In the genomic region with DNA sequence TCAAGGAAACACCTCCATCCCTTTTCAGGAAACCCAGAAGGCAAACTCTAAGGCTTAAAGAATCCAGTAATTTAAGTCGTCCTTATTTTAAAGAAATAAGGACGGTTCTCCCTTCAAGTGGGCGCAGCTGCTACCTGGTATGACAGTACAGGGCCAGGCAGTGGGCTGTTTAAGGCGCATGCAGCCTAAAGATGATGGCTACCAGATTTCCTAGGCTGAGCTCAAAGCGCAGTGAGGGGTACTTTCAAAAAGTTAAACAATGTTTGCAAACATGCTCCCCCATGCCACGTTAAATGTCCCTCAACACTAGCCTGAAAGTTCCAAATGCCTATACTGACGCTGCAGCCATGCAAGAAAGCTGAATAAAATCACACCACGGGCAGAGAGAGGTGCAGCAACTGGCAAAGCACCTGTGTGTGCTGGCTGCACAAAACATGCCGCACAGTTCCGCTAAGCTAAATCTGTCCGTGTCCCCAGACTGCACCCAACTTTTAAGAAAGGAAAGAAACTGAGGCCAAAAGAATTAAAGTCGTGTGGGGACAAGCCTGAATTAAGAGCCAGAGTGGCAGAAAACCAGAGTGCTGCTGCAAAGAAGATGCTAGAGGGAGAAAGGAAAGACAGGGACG, we compare ENCODE assay signal across 8 cellular contexts. TPM values are rescaled to one million over a fixed set of nuclear protein-coding genes. Genes with fewer than 3 reads are reported as not detected.
DNase-seq lines count a peak whose midpoint lies in the region; ATAC-seq and TF ChIP-seq lines count a peak whose summit lies in the region.

No MANE protein-coding gene starts in this region.

- H3K4me1 Mint-ChIP-seq in stimulated activated naive CD8-positive, alpha-beta T cell treated with anti-CD3 and anti-CD28 coated beads, Interleukin-15, Interleukin-2, amounts not matched to agents 100 ng/mL and 50 ng/mL, for 24 hours (ENCODE audit: low read depth), result peaks cover 59% of the 10 kb centered on the region

- H3K27me3 ChIP-seq in right lobe of liver, result no peaks in the 10 kb centered on the region
- no peaks in the 10 kb centered on the region for H3K27me3 ChIP-seq in testis

- H3K27me3 Mint-ChIP-seq in stimulated activated naive CD8-positive, alpha-beta T cell treated with anti-CD3 and anti-CD28 coated beads, Interleukin-15, Interleukin-2, amounts not matched to agents 100 ng/mL and 50 ng/mL, for 24 hours, result no peaks in the 10 kb centered on the region

- TF ChIP-seq POLR2A in right lobe of liver (IDR thresholded peaks at IDR 0.05) (no peak), testis (IDR thresholded peaks at IDR 0.05) (no peak)

- peak overlapping the region; percentile 96 for H3K27ac Mint-ChIP-seq in stimulated activated naive CD8-positive, alpha-beta T cell treated with anti-CD3 and anti-CD28 coated beads, Interleukin-15, Interleukin-2, amounts not matched to agents 100 ng/mL and 50 ng/mL, for 24 hours

- no peaks in the 10 kb centered on the region for H3K9me3 Mint-ChIP-seq in stimulated activated naive CD8-positive, alpha-beta T cell treated with anti-CD3 and anti-CD28 coated beads, Interleukin-15, Interleukin-2, amounts not matched to agents 100 ng/mL and 50 ng/mL, for 24 hours

- WGBS in right lobe of liver (ENCODE audit: insufficient coverage, low coverage, low lambda C conversion rate, missing lambda C conversion rate), result 0% methylated on average over 13 of the region's 13 CpGs
- WGBS in testis, 2 donors, result 1 to 2% methylated on average over 13 of the region's 13 CpGs

- H3K4me3 ChIP-seq in right lobe of liver, result peak overlapping the region; percentile 65 to 70 (median 68)
- H3K4me3 ChIP-seq in testis, result peak overlapping the region; percentile 70 to 77

- no peak for ATAC-seq in stimulated activated naive CD8-positive, alpha-beta T cell treated with anti-CD3 and anti-CD28 coated beads, Interleukin-15, Interleukin-2, amounts not matched to agents 100 U/mL and 50 U/mL, for 24 hours
- ATAC-seq in HG02938 (IDR thresholded peaks at IDR 0.05; ENCODE audit: unreplicated experiment) (peak; percentile 34), right lobe of liver (peak; percentile 19 to 28 (median 25))

- intact Hi-C loops in right lobe of liver (cut with DNase I) (no loop called here), testis (cut with DNase I; ENCODE audit: low total_unique reads) (no loop called here)

- H3K36me3 Mint-ChIP-seq in stimulated activated naive CD8-positive, alpha-beta T cell treated with anti-CD3 and anti-CD28 coated beads, Interleukin-15, Interleukin-2, amounts not matched to agents 100 ng/mL and 50 ng/mL, for 24 hours (ENCODE audit: low read depth), result peaks cover 5% of the 10 kb centered on the region

- DNase-seq in stimulated activated naive CD8-positive, alpha-beta T cell treated with anti-CD3 and anti-CD28 coated beads, Interleukin-15, Interleukin-2, amounts not matched to agents 100 U/mL and 50 U/mL, for 24 hours, result no peak
- DNase-seq in cerebellar cortex (ENCODE audit: low spot score) (peak; percentile 51), right lobe of liver (peak in 1 of 3 donors; percentile 29), testis (peak; percentile 39), mucosa of gallbladder (ENCODE audit: low spot score) (no peak)

- H3K36me3 ChIP-seq in right lobe of liver (no peaks in the 10 kb centered on the region), testis (ENCODE audit: low read depth, missing control alignments) (no peaks in the 10 kb centered on the region)

- H3K4me1 ChIP-seq in right lobe of liver (peaks cover 0 to 33% (median 6%) of the 10 kb centered on the region in 4 donors), testis (peaks cover 13% of the 10 kb centered on the region)

- TF ChIP-seq CTCF in right lobe of liver (IDR thresholded peaks at IDR 0.05) (no peak), testis (IDR thresholded peaks at IDR 0.05) (no peak)

- no peaks in the 10 kb centered on the region for H3K9me3 ChIP-seq in right lobe of liver
- H3K9me3 ChIP-seq in testis, result no peaks in the 10 kb centered on the region

- peak overlapping the region; percentile 99 for H3K4me3 Mint-ChIP-seq in stimulated activated naive CD8-positive, alpha-beta T cell treated with anti-CD3 and anti-CD28 coated beads, Interleukin-15, Interleukin-2, amounts not matched to agents 100 ng/mL and 50 ng/mL, for 24 hours

- H3K27ac ChIP-seq in right lobe of liver (peak overlapping the region; percentile 96 to 98 (median 96)), testis (peak overlapping the region; percentile 90 to 96)

TF ChIP-seq in PFSK-1, 5 proteins besides CTCF, POLR2A, EP300 and RAD21:
- TF ChIP-seq TAF1 (IDR thresholded peaks at IDR 0.05; ENCODE audit: borderline replicate concordance, insufficient read depth, low read length), result no peak
- TF ChIP-seq SIN3A (IDR thresholded peaks at IDR 0.05; ENCODE audit: borderline replicate concordance, insufficient read depth, low read length), result 0 out of 2 replicates have a peak, but pooled peaks have one; percentile 41

RNA-seq across cellular contexts. Expression of a gene that starts 0.6 kb away (rescaled TPM):
- polyA plus RNA-seq in PFSK-1 (2012; ENCODE audit: insufficient read length, low read depth), result 7.8 TPM
- total RNA-seq in right lobe of liver, result 10 to 100 TPM; 20.1 to 93.6 (median 53.6) TPM
- total RNA-seq in testis, result 10 to 100 TPM; 46.1 to 67.0 TPM
- polyA plus RNA-seq in testis (ENCODE audit: insufficient read depth, low read depth, low replicate concordance), result 44.1 TPM
- total RNA-seq in mucosa of gallbladder, result 49.8 TPM

RNA-seq across cellular contexts. Expression of a gene that starts 24.3 kb away (rescaled TPM):
- 10.5 TPM for polyA plus RNA-seq in PFSK-1 (2012; ENCODE audit: insufficient read length, low read depth)
- total RNA-seq in right lobe of liver (10 to 100 TPM; 13.9 to 22.0 (median 14.7) TPM), testis (10 to 100 TPM; 37.8 to 62.6 TPM), mucosa of gallbladder (41.8 TPM)
- 105 TPM for polyA plus RNA-seq in testis (ENCODE audit: insufficient read depth, low read depth, low replicate concordance)

Comparison
In these comparisons a context has a peak if more than half of its experiments do, and no peak if none do; other contexts are left out.
1. DNase-seq: peak in cerebellar cortex (single experiment) and testis (single experiment); none in stimulated activated naive CD8-positive, alpha-beta T cell treated with anti-CD3 and anti-CD28 coated beads, Interleukin-15, Interleukin-2, amounts not matched to agents 100 U/mL and 50 U/mL, for 24 hours (single experiment) and mucosa of gallbladder (single experiment).